1 cellular context compared by ENCODE assay signal in genomic region chr1:52920791-52921291, GRCh38.
TF ChIP-seq lines count a peak whose summit lies in the region.

No MANE protein-coding gene starts in this region.

TF ChIP-seq in HepG2, 621 proteins besides CTCF, POLR2A, EP300 and RAD21 (continued from another document and continues in another):
- TF ChIP-seq KDM5B (CRISPR knock-in tag; IDR thresholded peaks at IDR 0.05; ENCODE audit: borderline replicate concordance): no peak
- TF ChIP-seq SNAPC5 (CRISPR knock-in tag; IDR thresholded peaks at IDR 0.05; ENCODE audit: borderline replicate concordance): 0 out of 2 replicates have a peak, but pooled peaks have one; percentile 41
- TF ChIP-seq ZNF660 (CRISPR knock-in tag; IDR thresholded peaks at IDR 0.05; ENCODE audit: borderline replicate concordance, low read depth): no peak
- peak; percentile 88 for TF ChIP-seq FOXP4 (CRISPR knock-in tag; IDR thresholded peaks at IDR 0.05)
- no peak for TF ChIP-seq RFX5 (IDR thresholded peaks at IDR 0.05; ENCODE audit: low read depth, low read length)
- no peak for TF ChIP-seq SNAI1 (CRISPR knock-in tag; IDR thresholded peaks at IDR 0.05; ENCODE audit: borderline replicate concordance)
- no peak for TF ChIP-seq ZBTB49 (CRISPR knock-in tag; IDR thresholded peaks at IDR 0.05; ENCODE audit: borderline replicate concordance)
- TF ChIP-seq PHF21A (CRISPR knock-in tag; IDR thresholded peaks at IDR 0.05): no peak
- no peak for TF ChIP-seq ZNF790 (CRISPR knock-in tag; IDR thresholded peaks at IDR 0.05; ENCODE audit: borderline replicate concordance)
- TF ChIP-seq FOXP1 (IDR thresholded peaks at IDR 0.05): 0 out of 2 replicates have a peak, but pooled peaks have one; percentile 13
- TF ChIP-seq FOXP1 (CRISPR knock-in tag; IDR thresholded peaks at IDR 0.05): peak; percentile 85
- peak; percentile 75; the same call in 1 of the 2 replicates for TF ChIP-seq ZNF546 (CRISPR knock-in tag; conservative IDR thresholded peaks at IDR 0.05)
- no peak for TF ChIP-seq TBL1XR1 (IDR thresholded peaks at IDR 0.05; ENCODE audit: borderline replicate concordance, low read length, partially characterized antibody)
- TF ChIP-seq ATF7 (IDR thresholded peaks at IDR 0.05): no peak
- TF ChIP-seq ATF7 (CRISPR knock-in tag; IDR thresholded peaks at IDR 0.05): no peak
- no peak for TF ChIP-seq FOSL2 (CRISPR knock-in tag; IDR thresholded peaks at IDR 0.05)
- no peak; the same call in 1 of the 2 replicates for TF ChIP-seq ZNF558 (CRISPR knock-in tag; IDR thresholded peaks at IDR 0.05; ENCODE audit: borderline replicate concordance)
- TF ChIP-seq ZNF253 (CRISPR knock-in tag; IDR thresholded peaks at IDR 0.05; ENCODE audit: borderline replicate concordance): no peak
- no peak for TF ChIP-seq CREB1 (IDR thresholded peaks at IDR 0.05)
- TF ChIP-seq CREB1 (CRISPR knock-in tag; IDR thresholded peaks at IDR 0.05): peak; percentile 62; the same call in 1 of the 2 replicates
- no peak for TF ChIP-seq ZSCAN20 (CRISPR knock-in tag; IDR thresholded peaks at IDR 0.05; ENCODE audit: borderline replicate concordance)
- no peak for TF ChIP-seq ATF3 (CRISPR knock-in tag; IDR thresholded peaks at IDR 0.05)
- TF ChIP-seq ZSCAN31 (CRISPR knock-in tag; IDR thresholded peaks at IDR 0.05; ENCODE audit: low read depth): no peak
- no peak for TF ChIP-seq MZF1 (CRISPR knock-in tag; IDR thresholded peaks at IDR 0.05; ENCODE audit: borderline replicate concordance)
- TF ChIP-seq HDAC6 (IDR thresholded peaks at IDR 0.05; ENCODE audit: low read depth, low read length): no peak
- TF ChIP-seq IRF2 (CRISPR knock-in tag; IDR thresholded peaks at IDR 0.05): no peak
- no peak for TF ChIP-seq YEATS2 (CRISPR knock-in tag; IDR thresholded peaks at IDR 0.05; ENCODE audit: borderline replicate concordance)
- no peak for TF ChIP-seq ZNF460 (CRISPR knock-in tag; IDR thresholded peaks at IDR 0.05; ENCODE audit: borderline replicate concordance)
- TF ChIP-seq ZNF563 (CRISPR knock-in tag; IDR thresholded peaks at IDR 0.05): no peak
- TF ChIP-seq MXD4 (CRISPR knock-in tag; IDR thresholded peaks at IDR 0.05): no peak
- no peak for TF ChIP-seq ZBTB42 (CRISPR knock-in tag; IDR thresholded peaks at IDR 0.05)
- no peak for TF ChIP-seq HOXA3 (CRISPR knock-in tag; IDR thresholded peaks at IDR 0.05)
- TF ChIP-seq ZNF816 (CRISPR knock-in tag; IDR thresholded peaks at IDR 0.05; ENCODE audit: borderline replicate concordance): no peak
- peak; percentile 30; the same call in 1 of the 2 replicates for TF ChIP-seq MED1 (CRISPR knock-in tag; IDR thresholded peaks at IDR 0.05)
- no peak for TF ChIP-seq MAFG (CRISPR knock-in tag; IDR thresholded peaks at IDR 0.05)
- TF ChIP-seq ARID4A (CRISPR knock-in tag; IDR thresholded peaks at IDR 0.05; ENCODE audit: borderline replicate concordance): no peak
- no peak for TF ChIP-seq PRDM4 (CRISPR knock-in tag; IDR thresholded peaks at IDR 0.05; ENCODE audit: borderline replicate concordance)
- no peak for TF ChIP-seq SP140L (CRISPR knock-in tag; IDR thresholded peaks at IDR 0.05; ENCODE audit: borderline replicate concordance)
- 0 out of 2 replicates have a peak, but pooled peaks have one; percentile 52 for TF ChIP-seq ZNF251 (CRISPR knock-in tag; IDR thresholded peaks at IDR 0.05)
- no peak for TF ChIP-seq TOPORS (CRISPR knock-in tag; IDR thresholded peaks at IDR 0.05)
- no peak for TF ChIP-seq RBAK (CRISPR knock-in tag; IDR thresholded peaks at IDR 0.05)
- peak; percentile 24; the same call in 1 of the 2 replicates for TF ChIP-seq BORCS8-MEF2B (CRISPR knock-in tag; IDR thresholded peaks at IDR 0.05)
- TF ChIP-seq ZNF263 (CRISPR knock-in tag; IDR thresholded peaks at IDR 0.05): no peak
- no peak for TF ChIP-seq NFYB (CRISPR knock-in tag; IDR thresholded peaks at IDR 0.05)
- TF ChIP-seq ZNF629 (CRISPR knock-in tag; conservative IDR thresholded peaks at IDR 0.05): peak; percentile 31; the same call in 1 of the 2 replicates
- no peak for TF ChIP-seq SP5 (CRISPR knock-in tag; IDR thresholded peaks at IDR 0.05; ENCODE audit: borderline replicate concordance, low read depth)
- no peak for TF ChIP-seq KLF11 (CRISPR knock-in tag; IDR thresholded peaks at IDR 0.05)
- no peak for TF ChIP-seq PAF1 (CRISPR knock-in tag; IDR thresholded peaks at IDR 0.05)
- TF ChIP-seq ZNF746 (CRISPR knock-in tag; IDR thresholded peaks at IDR 0.05): no peak
- TF ChIP-seq FOXJ3 (CRISPR knock-in tag; IDR thresholded peaks at IDR 0.05; ENCODE audit: borderline replicate concordance): no peak
- no peak for TF ChIP-seq ZNF605 (CRISPR knock-in tag; IDR thresholded peaks at IDR 0.05)
- no peak for TF ChIP-seq MYNN (CRISPR knock-in tag; IDR thresholded peaks at IDR 0.05; ENCODE audit: low read depth)
- no peak for TF ChIP-seq RXRA (CRISPR knock-in tag; IDR thresholded peaks at IDR 0.05)
- peak; percentile 66 for TF ChIP-seq HNF4A (CRISPR knock-in tag; IDR thresholded peaks at IDR 0.05)
- no peak for TF ChIP-seq GPBP1L1 (CRISPR knock-in tag; IDR thresholded peaks at IDR 0.05)
- TF ChIP-seq NFYC (CRISPR knock-in tag; IDR thresholded peaks at IDR 0.05): no peak
- no peak for TF ChIP-seq ZNF138 (CRISPR knock-in tag; IDR thresholded peaks at IDR 0.05; ENCODE audit: low read depth)
- peak; percentile 50; the same call in 1 of the 2 replicates for TF ChIP-seq HIVEP1 (CRISPR knock-in tag; IDR thresholded peaks at IDR 0.05)
- no peak for TF ChIP-seq ZBTB33 (CRISPR knock-in tag; IDR thresholded peaks at IDR 0.05)
- no peak for TF ChIP-seq THAP8 (CRISPR knock-in tag; IDR thresholded peaks at IDR 0.05; ENCODE audit: borderline replicate concordance)
